Comparison of ENCODE assay signal across 14 cellular contexts in genomic region chr15:74201656-74202420, GRCh38. TPM values are rescaled to one million over a fixed set of nuclear protein-coding genes. Genes with fewer than 3 reads are reported as not detected.
DNase-seq lines count a peak whose midpoint lies in the region; ATAC-seq and TF ChIP-seq lines count a peak whose summit lies in the region.
"Had no signal": no experiment of that assay in that cellular context is flagged by ENCODE, and none has a peak within 500 bp of the region (broad histone marks: within the 10 kb centered on the region; RNA-seq: fewer than 3 reads in every experiment).

No MANE protein-coding gene starts in this region.

- WGBS in endodermal cell (ENCODE audit: insufficient coverage in 1 of 2, insufficient read length in 1 of 2), 2 experiments: 13 to 55% methylated on average over 2 to 8 of the region's 8 CpGs
- WGBS in prostate gland: 46% methylated on average over 8 of the region's 8 CpGs

- H3K4me1 Mint-ChIP-seq in endodermal cell (peaks cover 30% of the 10 kb centered on the region), neural progenitor cell (peaks cover 61% of the 10 kb centered on the region)
- H3K4me1 Mint-ChIP-seq: CD4-positive, CD25-positive, alpha-beta regulatory T cell had no signal

- H2AFZ ChIP-seq in neural progenitor cell (replicated peaks): peak overlapping the region; percentile 53

- DNase-seq in ELR (ENCODE audit: low read depth) (peak; percentile 47), NT2/D1 (ENCODE audit: low read depth, low spot score) (no peak), endodermal cell (no peak), neural progenitor cell (ENCODE audit: low spot score) (no peak), prostate gland (ENCODE audit: low spot score) (no peak), 8988T (no peak)
- DNase-seq: CD4-positive, CD25-positive, alpha-beta regulatory T cell; NCI-H2081; stimulated activated CD4-positive, alpha-beta T cell treated with anti-CD3 and anti-CD28 coated beads, Interleukin-12 subunit alpha, Interleukin-12 subunit beta, amount 100 ng/mL, for 4 hours had no signal

- peaks cover 11% of the 10 kb centered on the region for H3K27me3 Mint-ChIP-seq in endodermal cell (ENCODE audit: insufficient read depth)
- H3K27me3 Mint-ChIP-seq in neural progenitor cell (ENCODE audit: insufficient read depth, low read depth): peaks cover 25% of the 10 kb centered on the region

- H3K79me2 ChIP-seq in neural progenitor cell (ENCODE audit: low read depth): no peaks in the 10 kb centered on the region

- no peak for TF ChIP-seq POLR2A in prostate gland (IDR thresholded peaks at IDR 0.05)

- H3K4me3 Mint-ChIP-seq in endodermal cell: peak overlapping the region; percentile 52
- H3K4me3 Mint-ChIP-seq in neural progenitor cell: peak overlapping the region; percentile 77
- H3K4me3 Mint-ChIP-seq: CD4-positive, CD25-positive, alpha-beta regulatory T cell had no signal

- H4K20me1 ChIP-seq in neural progenitor cell (ENCODE audit: low read depth): no peaks in the 10 kb centered on the region

- H3K9ac ChIP-seq in NT2/D1 (ENCODE audit: insufficient read length, low read depth) (peak overlapping the region; percentile 95), endodermal cell (ENCODE audit: extremely low read depth, low read length, poor library complexity, severe bottlenecking) (peak overlapping the region; percentile 6), neural progenitor cell (no peak overlapping the region)

- H3K36me3 ChIP-seq in NT2/D1 (ENCODE audit: insufficient read depth, insufficient read length, low read length): no peaks in the 10 kb centered on the region
- H3K36me3 ChIP-seq in endodermal cell (ENCODE audit: control insufficient read depth, insufficient read depth, low read length): no peaks in the 10 kb centered on the region
- H3K36me3 ChIP-seq in neural progenitor cell: no peaks in the 10 kb centered on the region
- no peaks in the 10 kb centered on the region for H3K36me3 ChIP-seq in prostate gland

- ATAC-seq in GM21423 (IDR thresholded peaks at IDR 0.05; ENCODE audit: unreplicated experiment) (no peak), GM21717 (IDR thresholded peaks at IDR 0.05; ENCODE audit: unreplicated experiment) (no peak)

- no peak for TF ChIP-seq CTCF in endodermal cell (conservative IDR thresholded peaks at IDR 0.05)
- no peak for TF ChIP-seq CTCF in neural progenitor cell (IDR thresholded peaks at IDR 0.05)
- no peak for TF ChIP-seq CTCF in prostate gland (IDR thresholded peaks at IDR 0.05)

- H3K4me1 ChIP-seq in NT2/D1 (ENCODE audit: insufficient read depth, insufficient read length) (peaks cover 41% of the 10 kb centered on the region), endodermal cell (ENCODE audit: control insufficient read depth, insufficient read depth, low read length) (peaks cover 25% of the 10 kb centered on the region), neural progenitor cell (peaks cover 43% of the 10 kb centered on the region), prostate gland (replicated peaks) (no peaks in the 10 kb centered on the region)

- H3K9me3 Mint-ChIP-seq in endodermal cell (no peaks in the 10 kb centered on the region), neural progenitor cell (no peaks in the 10 kb centered on the region)
- H3K9me3 Mint-ChIP-seq: activated T-helper 2 cell treated with anti-CD3 and anti-CD28 coated beads, Interferon-gamma antibody, Interleukin-2, Interleukin-4, amounts not matched to agents 10 μg/mL and 5 μg/mL and 100 μg/mL, durations not matched to agents 14 hours and 24 hours and 36 hours had no signal

- intact Hi-C loops in prostate gland (cut with DNase I): no loop called here

- H3K27ac ChIP-seq in endodermal cell (ENCODE audit: low read depth, low read length) (peak overlapping the region; percentile 57), neural progenitor cell (peak overlapping the region; percentile 23), prostate gland (peak overlapping the region in 1 of 2 donors; percentile 15)
- H3K27ac ChIP-seq: VCaP had no signal

- H3K27ac Mint-ChIP-seq in endodermal cell (peak overlapping the region; percentile 44), neural progenitor cell (peak overlapping the region; percentile 95)
- H3K27ac Mint-ChIP-seq: activated T-helper 2 cell treated with anti-CD3 and anti-CD28 coated beads, Interferon-gamma antibody, Interleukin-2, Interleukin-4, amounts not matched to agents 10 μg/mL and 5 μg/mL and 100 μg/mL, durations not matched to agents 14 hours and 24 hours and 36 hours; CD4-positive, CD25-positive, alpha-beta regulatory T cell had no signal

- H3K9me3 ChIP-seq in NT2/D1 (ENCODE audit: insufficient read depth, low read length) (no peaks in the 10 kb centered on the region), endodermal cell (ENCODE audit: control insufficient read depth, low read length) (no peaks in the 10 kb centered on the region), neural progenitor cell (ENCODE audit: low read depth) (no peaks in the 10 kb centered on the region), prostate gland (no peaks in the 10 kb centered on the region)

- peaks cover 22% of the 10 kb centered on the region for H3K27me3 ChIP-seq in NT2/D1 (ENCODE audit: insufficient read depth, insufficient read length)
- H3K27me3 ChIP-seq in endodermal cell (ENCODE audit: control insufficient read depth, insufficient read depth, low read length, poor library complexity, severe bottlenecking): no peaks in the 10 kb centered on the region
- H3K27me3 ChIP-seq in neural progenitor cell: no peaks in the 10 kb centered on the region
- peaks cover 2% of the 10 kb centered on the region for H3K27me3 ChIP-seq in prostate gland (replicated peaks; ENCODE audit: insufficient read depth)

- H3K4me3 ChIP-seq in NT2/D1 (ENCODE audit: insufficient read length, low read depth) (peak overlapping the region; percentile 68), endodermal cell (ENCODE audit: low read length) (peak overlapping the region; percentile 66), neural progenitor cell (peak overlapping the region; percentile 38), prostate gland (no peak overlapping the region)

- no peaks in the 10 kb centered on the region for H3K36me3 Mint-ChIP-seq in endodermal cell (ENCODE audit: low read depth)
- H3K36me3 Mint-ChIP-seq in neural progenitor cell: no peaks in the 10 kb centered on the region
- H3K36me3 Mint-ChIP-seq: CD4-positive, CD25-positive, alpha-beta regulatory T cell had no signal

- H3F3A ChIP-seq in neural progenitor cell (ENCODE audit: low read depth): peaks cover 38% of the 10 kb centered on the region

- peak overlapping the region; percentile 76 for H3K4me2 ChIP-seq in neural progenitor cell

RNA-seq across cellular contexts. Expression of gene STRA6, which starts 0.7 kb away (rescaled TPM):
- total RNA-seq in endodermal cell (10 to 100 TPM; 18.2 to 26.2 TPM), neural progenitor cell (ENCODE audit: low replicate concordance) (3.1 and 5.9 TPM in 2 replicates), prostate gland (1 to 10 TPM in 1 of 2 donors, under 1 TPM in 1; 0.77 to 1.8 TPM)
- 25.5 TPM for polyA plus RNA-seq in endodermal cell (2013, experiment 1 of 2)
- 24.2 TPM for polyA plus RNA-seq in endodermal cell (2013, experiment 2 of 2)
- total RNA-seq: activated T-helper 2 cell treated with anti-CD3 and anti-CD28 coated beads, Interferon-gamma antibody, Interleukin-2, Interleukin-4, amounts not matched to agents 10 μg/mL and 5 μg/mL and 100 μg/mL, durations not matched to agents 14 hours and 24 hours and 36 hours; CD4-positive, CD25-positive, alpha-beta regulatory T cell; mononuclear cell had no signal
- polyA plus RNA-seq: CD4-positive, CD25-positive, alpha-beta regulatory T cell had no signal

RNA-seq across cellular contexts. Expression of gene ISLR, which starts 28.3 kb away (rescaled TPM):
- total RNA-seq in endodermal cell (under 1 TPM in 1 of 2 donors, not detected in 1; 0.29 TPM), neural progenitor cell (ENCODE audit: low replicate concordance) (0.68 TPM in 1 of 2 replicates, not detected in the other), prostate gland (10 to 100 TPM; 36.5 to 70.7 TPM)
- polyA plus RNA-seq in endodermal cell (2013, experiment 1 of 2): 2.7 TPM
- polyA plus RNA-seq in endodermal cell (2013, experiment 2 of 2): 2.9 TPM
- total RNA-seq: activated T-helper 2 cell treated with anti-CD3 and anti-CD28 coated beads, Interferon-gamma antibody, Interleukin-2, Interleukin-4, amounts not matched to agents 10 μg/mL and 5 μg/mL and 100 μg/mL, durations not matched to agents 14 hours and 24 hours and 36 hours; CD4-positive, CD25-positive, alpha-beta regulatory T cell; mononuclear cell had no signal
- polyA plus RNA-seq: CD4-positive, CD25-positive, alpha-beta regulatory T cell had no signal

RNA-seq across cellular contexts. Expression of gene CCDC33, which starts 34.3 kb away (rescaled TPM):
- total RNA-seq in endodermal cell (1 to 10 TPM; 2.8 to 3.5 TPM), neural progenitor cell (ENCODE audit: low replicate concordance) (1.9 TPM in 1 of 2 replicates, not detected in the other), prostate gland (1 to 10 TPM in 1 of 2 donors, not detected in 1; 1.5 TPM)
- 4.3 TPM for polyA plus RNA-seq in endodermal cell (2013, experiment 1 of 2)
- 2.9 TPM for polyA plus RNA-seq in endodermal cell (2013, experiment 2 of 2)
- total RNA-seq: activated T-helper 2 cell treated with anti-CD3 and anti-CD28 coated beads, Interferon-gamma antibody, Interleukin-2, Interleukin-4, amounts not matched to agents 10 μg/mL and 5 μg/mL and 100 μg/mL, durations not matched to agents 14 hours and 24 hours and 36 hours; CD4-positive, CD25-positive, alpha-beta regulatory T cell; mononuclear cell had no signal
- polyA plus RNA-seq: CD4-positive, CD25-positive, alpha-beta regulatory T cell had no signal

Comparison
In these comparisons a context has a peak if more than half of its experiments do, and no peak if none do; other contexts are left out.
1. H3K4me3 ChIP-seq: peak in NT2/D1 (single experiment), endodermal cell (single experiment) and neural progenitor cell (single experiment); none in prostate gland (0 of 2).
2. RNA of gene ISLR, which starts 28.3 kb away (total RNA-seq): 36.5 to 70.7 TPM in prostate gland; 0.29 TPM in endodermal cell and 0.68 TPM in neural progenitor cell; every median in the first group is over 10 times any median in the second.